ENCODE assay signal across 8 cellular contexts in genomic region chr2:22497064-22497463, GRCh38.
"Had no signal": no experiment of that assay in that cellular context is flagged by ENCODE, and none has a peak within 500 bp of the region (broad histone marks: within the 10 kb centered on the region; RNA-seq: fewer than 3 reads in every experiment).

No MANE protein-coding gene starts in this region.

- H3K27ac Mint-ChIP-seq: HFFc6 had no signal

- ATAC-seq: HCT116 had no signal

- H3K4me3 ChIP-seq: GM23248, HAP-1 had no signal

- H3K9me3 ChIP-seq: HAP-1 had no signal

- H2AFZ ChIP-seq: GM23248 had no signal

- H3K4me1 ChIP-seq: HAP-1 had no signal

- H3K4me3 Mint-ChIP-seq: HFFc6 had no signal

- H3K36me3 ChIP-seq: HAP-1 had no signal

- H3K9ac ChIP-seq: GM23248 had no signal

- H3K27ac ChIP-seq: GM23248, HL-60 had no signal

- DNase-seq: GM23248, GOT3, H7, HFFc6, IMR-90 had no signal
